Comparison of ENCODE assay signal across 1 cellular context in genomic region chr21:26708223-26708800, GRCh38.
TF ChIP-seq lines count a peak whose summit lies in the region.

No MANE protein-coding gene starts in this region.

TF ChIP-seq in SK-N-SH, 30 proteins besides CTCF, POLR2A, EP300 and RAD21 (continued from another document):
- TF ChIP-seq REST (IDR thresholded peaks at IDR 0.05; ENCODE audit: low read depth, low read length) (no peak), RFX5 (IDR thresholded peaks at IDR 0.05; ENCODE audit: low read length) (no peak), TCF12 (IDR thresholded peaks at IDR 0.05) (no peak), NFIC (IDR thresholded peaks at IDR 0.05; ENCODE audit: borderline replicate concordance) (no peak), NRF1 (IDR thresholded peaks at IDR 0.05; ENCODE audit: low read depth, low read length) (no peak), ZBTB33 (IDR thresholded peaks at IDR 0.05; ENCODE audit: borderline replicate concordance, low read depth) (no peak)
